ENCODE assay signal across 22 cellular contexts in the genomic region with DNA sequence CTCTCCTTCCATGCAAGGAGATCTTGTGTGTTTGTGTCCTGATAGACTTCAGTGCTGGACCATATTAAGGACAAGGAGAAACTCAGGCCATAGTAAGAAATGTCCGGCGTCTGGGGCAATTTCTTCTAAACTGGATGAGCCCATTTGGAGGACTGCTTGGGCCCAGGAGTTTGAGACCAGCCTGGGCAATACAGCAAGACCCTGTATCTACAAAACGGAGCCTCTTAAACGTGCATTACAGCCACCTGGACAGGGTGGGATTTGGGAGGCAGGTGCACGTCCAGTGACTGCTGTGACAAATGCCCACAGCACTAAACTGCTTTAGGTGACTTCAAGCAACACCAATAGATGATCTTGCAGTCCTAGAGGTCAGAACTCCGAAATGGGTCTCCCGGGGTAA.
"Had no signal": no experiment of that assay in that cellular context is flagged by ENCODE, and none has a peak within 500 bp of the region (broad histone marks: within the 10 kb centered on the region; RNA-seq: fewer than 3 reads in every experiment).

No MANE protein-coding gene starts in this region.

- H3K4me1 Mint-ChIP-seq: activated T-helper 17 cell treated with anti-CD3 and anti-CD28 coated beads, Interleukin-2, amount 50 U/mL, for 72 hours; T-helper 17 cell had no signal

- H3K27ac ChIP-seq: coronary artery, thyroid gland, VCaP had no signal

- H3K27me3 ChIP-seq: thyroid gland had no signal

- DNase-seq: activated CD4-positive, alpha-beta T cell treated with anti-CD3 and anti-CD28 coated beads for 1 hour; activated CD4-positive, alpha-beta T cell treated with anti-CD3 and anti-CD28 coated beads, Interleukin-2, amount 50 U/mL, for 4 hours; activated naive CD4-positive, alpha-beta T cell; activated T-cell treated with anti-CD3 and anti-CD28 coated beads, Interleukin-2, amount 50 U/mL, for 1 hour; central memory CD4-positive, alpha-beta T cell; head of caudate nucleus; stimulated activated CD4-positive, alpha-beta T cell treated with anti-CD3 and anti-CD28 coated beads, Interleukin-12 subunit alpha, Interleukin-12 subunit beta, amount 100 ng/mL, for 4 hours; stimulated activated CD4-positive, alpha-beta T cell treated with anti-CD3 and anti-CD28 coated beads, Interleukin-1b, Interleukin-23, amount 100 ng/mL, for 48 hours; stimulated activated CD8-positive, alpha-beta memory T cell treated with anti-CD3 and anti-CD28 coated beads, Interleukin-4, amount 100 ng/mL, for 48 hours; stimulated activated naive CD4-positive, alpha-beta T cell; T-helper 17 cell; thyroid gland had no signal

- H3K36me3 ChIP-seq: thyroid gland had no signal

- FAIRE-seq: endometrium, frontal cortex, urothelium cell line had no signal

- H3K27ac Mint-ChIP-seq: activated T-helper 17 cell treated with anti-CD3 and anti-CD28 coated beads, Interleukin-2, amount 50 U/mL, for 72 hours; memory B cell; natural killer cell treated with Interleukin-12 subunit alpha and Interleukin-12 subunit beta and Interleukin-15 and Interleukin-18, amount 100 ng/mL, for 72 hours; T-helper 17 cell had no signal

- H3K4me1 ChIP-seq: thyroid gland had no signal

- H3K4me3 ChIP-seq: coronary artery, thyroid gland had no signal

- ATAC-seq: activated T-helper 17 cell treated with anti-CD3 and anti-CD28 coated beads, Interleukin-2, amount 50 U/mL, for 72 hours; natural killer cell treated with Interleukin-12 subunit alpha and Interleukin-12 subunit beta and Interleukin-15 and Interleukin-18, amount 100 ng/mL, for 72 hours; T-helper 17 cell had no signal

- H3K4me3 Mint-ChIP-seq: activated T-helper 17 cell treated with anti-CD3 and anti-CD28 coated beads, Interleukin-2, amount 50 U/mL, for 72 hours; brain; memory B cell; natural killer cell treated with Interleukin-12 subunit alpha and Interleukin-12 subunit beta and Interleukin-15 and Interleukin-18, amount 100 ng/mL, for 72 hours; T-helper 17 cell had no signal

- H3K9me3 ChIP-seq: thyroid gland had no signal

- H3K27me3 Mint-ChIP-seq: activated T-helper 17 cell treated with anti-CD3 and anti-CD28 coated beads, Interleukin-2, amount 50 U/mL, for 72 hours; brain; natural killer cell treated with Interleukin-12 subunit alpha and Interleukin-12 subunit beta and Interleukin-15 and Interleukin-18, amount 100 ng/mL, for 72 hours; progenitor cell of endocrine pancreas; T-helper 17 cell had no signal
